26 cellular contexts compared by ENCODE assay signal in genomic region chrX:1853447-1853846, GRCh38.
DNase-seq lines count a peak whose midpoint lies in the region; ATAC-seq and TF ChIP-seq lines count a peak whose summit lies in the region.
"Had no signal": no experiment of that assay in that cellular context is flagged by ENCODE, and none has a peak within 500 bp of the region (broad histone marks: within the 10 kb centered on the region; RNA-seq: fewer than 3 reads in every experiment).

No MANE protein-coding gene starts in this region.

- peak overlapping the region; percentile 25 for H3K27ac ChIP-seq in RWPE2 (ENCODE audit: poor library complexity, severe bottlenecking)
- H3K27ac ChIP-seq in foreskin keratinocyte = peak overlapping the region; percentile 55
- H3K27ac ChIP-seq: BLaER1 had no signal

- no peaks in the 10 kb centered on the region for H3K36me3 Mint-ChIP-seq in stimulated activated naive CD8-positive, alpha-beta T cell treated with anti-CD3 and anti-CD28 coated beads, Interleukin-15, Interleukin-2, amounts not matched to agents 100 ng/mL and 50 ng/mL, for 24 hours (ENCODE audit: low read depth)
- H3K36me3 Mint-ChIP-seq in nephron progenitor cell (ENCODE audit: low read depth) = peaks cover 11% of the 10 kb centered on the region
- H3K36me3 Mint-ChIP-seq: CD14-positive monocyte; CD4-positive, alpha-beta memory T cell; CD4-positive, CD25-positive, alpha-beta regulatory T cell had no signal

- no peak for ATAC-seq in stimulated activated naive CD8-positive, alpha-beta T cell treated with anti-CD3 and anti-CD28 coated beads, Interleukin-15, Interleukin-2, amounts not matched to agents 100 U/mL and 50 U/mL, for 24 hours
- no peak for ATAC-seq in RWPE2 (ENCODE audit: low read depth)
- no peak for ATAC-seq in foreskin keratinocyte
- ATAC-seq: GM12878 had no signal

- H3K9me3 Mint-ChIP-seq in stimulated activated naive CD8-positive, alpha-beta T cell treated with anti-CD3 and anti-CD28 coated beads, Interleukin-15, Interleukin-2, amounts not matched to agents 100 ng/mL and 50 ng/mL, for 24 hours = no peaks in the 10 kb centered on the region
- peaks cover 32% of the 10 kb centered on the region for H3K9me3 Mint-ChIP-seq in nephron progenitor cell
- H3K9me3 Mint-ChIP-seq: CD8-positive, alpha-beta memory T cell had no signal

- no peak for DNase-seq in stimulated activated naive CD8-positive, alpha-beta T cell treated with anti-CD3 and anti-CD28 coated beads, Interleukin-15, Interleukin-2, amounts not matched to agents 100 U/mL and 50 U/mL, for 24 hours
- no peak for DNase-seq in RWPE2 (ENCODE audit: low spot score)
- DNase-seq in foreskin keratinocyte = no peak
- DNase-seq in nephron progenitor cell = no peak
- DNase-seq in HAP-1 (ENCODE audit: low spot score in 2 of 2) = no peak
- no peak for DNase-seq in NCI-H2081 treated with DMSO at 0.1 percent for 48 hours (lab: John Stamatoyannopoulos, UW)
- no peak for DNase-seq in activated CD4-positive, alpha-beta T cell treated with anti-CD3 and anti-CD28 coated beads for 1 hour
- DNase-seq: 8988T; ACHN; BE2C; C1 segment of cervical spinal cord; CD4-positive, alpha-beta memory T cell; CD4-positive, CD25-positive, alpha-beta regulatory T cell; CD8-positive, alpha-beta memory T cell; COR-L47; DMS 273 treated with DMSO at 0.1 percent for 48 hours; DMS153; DMS53; DMS79; DND-41; EL; GDM1 had no signal

- no peaks in the 10 kb centered on the region for H3K4me1 ChIP-seq in RWPE2 (ENCODE audit: insufficient read depth, poor library complexity, severe bottlenecking)
- H3K4me1 ChIP-seq in foreskin keratinocyte = peaks cover 4% of the 10 kb centered on the region
- H3K4me1 ChIP-seq in HAP-1 = no peaks in the 10 kb centered on the region
- H3K4me1 ChIP-seq: BE2C, BLaER1 had no signal

- H3K4me3 ChIP-seq in RWPE2 (ENCODE audit: severe bottlenecking) (no peak overlapping the region), HAP-1 (no peak overlapping the region)
- H3K4me3 ChIP-seq: BLaER1, GM12878 had no signal

- peaks cover 3% of the 10 kb centered on the region for H3K27me3 Mint-ChIP-seq in stimulated activated naive CD8-positive, alpha-beta T cell treated with anti-CD3 and anti-CD28 coated beads, Interleukin-15, Interleukin-2, amounts not matched to agents 100 ng/mL and 50 ng/mL, for 24 hours
- H3K27me3 Mint-ChIP-seq in nephron progenitor cell (ENCODE audit: low read depth, poor library complexity) = peaks cover 3% of the 10 kb centered on the region

- no peaks in the 10 kb centered on the region for H3K36me3 ChIP-seq in RWPE2 (ENCODE audit: low read depth)
- H3K36me3 ChIP-seq in HAP-1 (replicated peaks) = no peaks in the 10 kb centered on the region
- H3K36me3 ChIP-seq: BE2C, BLaER1 had no signal

- H3K27ac Mint-ChIP-seq in stimulated activated naive CD8-positive, alpha-beta T cell treated with anti-CD3 and anti-CD28 coated beads, Interleukin-15, Interleukin-2, amounts not matched to agents 100 ng/mL and 50 ng/mL, for 24 hours = peak overlapping the region; percentile 31
- H3K27ac Mint-ChIP-seq in nephron progenitor cell = peak overlapping the region; percentile 14
- H3K27ac Mint-ChIP-seq: CD14-positive monocyte; CD4-positive, CD25-positive, alpha-beta regulatory T cell; CD8-positive, alpha-beta memory T cell had no signal

- TF ChIP-seq CTCF in RWPE2 (IDR thresholded peaks at IDR 0.05; ENCODE audit: poor library complexity, severe bottlenecking) = no peak
- TF ChIP-seq CTCF in foreskin keratinocyte (conservative IDR thresholded peaks at IDR 0.05) = no peak
- no peak for TF ChIP-seq CTCF in nephron progenitor cell (IDR thresholded peaks at IDR 0.05)

- H3K9me3 ChIP-seq in RWPE2 (ENCODE audit: severe bottlenecking) (peaks cover 11% of the 10 kb centered on the region), HAP-1 (no peaks in the 10 kb centered on the region)
- H3K9me3 ChIP-seq: BE2C had no signal

- H3K4me1 Mint-ChIP-seq in stimulated activated naive CD8-positive, alpha-beta T cell treated with anti-CD3 and anti-CD28 coated beads, Interleukin-15, Interleukin-2, amounts not matched to agents 100 ng/mL and 50 ng/mL, for 24 hours (ENCODE audit: low read depth) = no peaks in the 10 kb centered on the region
- H3K4me1 Mint-ChIP-seq in nephron progenitor cell = no peaks in the 10 kb centered on the region
- H3K4me1 Mint-ChIP-seq: CD14-positive monocyte; CD4-positive, alpha-beta memory T cell; CD4-positive, CD25-positive, alpha-beta regulatory T cell; CD8-positive, alpha-beta memory T cell had no signal

- no peak overlapping the region for H3K4me3 Mint-ChIP-seq in stimulated activated naive CD8-positive, alpha-beta T cell treated with anti-CD3 and anti-CD28 coated beads, Interleukin-15, Interleukin-2, amounts not matched to agents 100 ng/mL and 50 ng/mL, for 24 hours
- no peak overlapping the region for H3K4me3 Mint-ChIP-seq in nephron progenitor cell
- H3K4me3 Mint-ChIP-seq: CD14-positive monocyte; CD4-positive, alpha-beta memory T cell; CD4-positive, CD25-positive, alpha-beta regulatory T cell; CD8-positive, alpha-beta memory T cell had no signal

- in situ Hi-C loops in HAP-1 (cut with MboI; ENCODE audit: low sequenced_read_pairs) = no loop called here

- H3K27me3 ChIP-seq in RWPE2 (ENCODE audit: insufficient read depth, poor library complexity, severe bottlenecking) (no peaks in the 10 kb centered on the region), foreskin keratinocyte (no peaks in the 10 kb centered on the region), HAP-1 (ENCODE audit: low read depth) (no peaks in the 10 kb centered on the region)
- H3K27me3 ChIP-seq: BE2C, BLaER1 had no signal
